Comparison of ENCODE assay signal across 1 cellular context in the genomic region with DNA sequence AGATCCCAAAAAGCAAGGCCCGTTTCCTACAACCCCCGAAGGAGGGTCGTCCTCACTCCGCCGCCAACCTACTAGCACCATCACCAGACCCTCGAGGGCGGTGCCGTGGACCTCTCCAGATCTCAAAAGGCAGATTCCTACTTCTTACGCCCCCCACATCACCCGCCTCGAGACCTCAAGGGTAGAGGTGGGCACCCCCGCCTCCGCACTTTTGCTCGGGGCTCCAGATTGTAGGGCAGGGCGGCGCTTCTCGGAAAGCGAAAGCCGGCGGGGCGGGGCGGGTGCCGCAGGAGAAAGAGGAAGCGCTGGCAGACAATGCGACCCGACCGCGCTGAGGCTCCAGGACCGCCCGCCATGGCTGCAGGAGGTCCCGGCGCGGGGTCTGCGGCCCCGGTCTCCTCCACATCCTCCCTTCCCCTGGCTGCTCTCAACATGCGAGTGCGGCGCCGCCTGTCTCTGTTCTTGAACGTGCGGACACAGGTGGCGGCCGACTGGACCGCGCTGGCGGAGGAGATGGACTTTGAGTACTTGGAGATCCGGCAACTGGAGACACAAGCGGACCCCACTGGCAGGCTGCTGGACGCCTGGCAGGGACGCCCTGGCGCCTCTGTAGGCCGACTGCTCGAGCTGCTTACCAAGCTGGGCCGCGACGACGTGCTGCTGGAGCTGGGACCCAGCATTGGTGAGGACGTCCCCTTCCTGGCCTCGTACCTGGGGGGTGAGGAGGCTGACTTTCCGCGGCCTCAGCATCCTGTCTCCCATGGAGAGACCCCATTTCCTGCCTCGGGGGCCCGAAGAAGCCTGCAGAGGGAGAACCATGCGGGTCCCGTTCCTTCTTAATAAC.
TF ChIP-seq lines count a peak whose summit lies in the region.

TSS of gene MYD88 (plus strand) at position 315 of the 844 bp plus-strand sequence. CDS start at position 355, 40 bp downstream.

TF ChIP-seq in K562, 482 proteins besides CTCF, POLR2A, EP300 and RAD21 (continued from another document and continues in another):
- TF ChIP-seq ZNF512 (tag; IDR thresholded peaks at IDR 0.05) = no peak
- TF ChIP-seq SREBF1 (IDR thresholded peaks at IDR 0.05; ENCODE audit: borderline replicate concordance, low read depth, low read length) = 0 out of 2 replicates have a peak, but pooled peaks have one; percentile 16
- TF ChIP-seq BCLAF1 (IDR thresholded peaks at IDR 0.05; ENCODE audit: borderline replicate concordance in 1 of 2, control insufficient read depth in 1 of 2, low read depth in 2 of 2, low read length in 1 of 2) = no peak
- 0 out of 2 replicates have a peak, but pooled peaks have one; percentile 3 for TF ChIP-seq CREB1 (IDR thresholded peaks at IDR 0.05)
- TF ChIP-seq CREB1 (CRISPR knock-in tag; IDR thresholded peaks at IDR 0.05) = peak; percentile 67
- TF ChIP-seq SIX5 (IDR thresholded peaks at IDR 0.05; ENCODE audit: borderline replicate concordance in 1 of 2, insufficient read depth in 1 of 2, low read depth in 1 of 2, low read length in 2 of 2) = no peak
- no peak for TF ChIP-seq ZBTB8A (IDR thresholded peaks at IDR 0.05; ENCODE audit: partially characterized antibody)
- TF ChIP-seq NR2C2 (CRISPR knock-in tag; IDR thresholded peaks at IDR 0.05) = peak; percentile 52; the same call in 1 of the 2 replicates
- TF ChIP-seq NR2C2 (tag; IDR thresholded peaks at IDR 0.05) = no peak
- peak; percentile 97 for TF ChIP-seq RBFOX2 (IDR thresholded peaks at IDR 0.05; ENCODE audit: low read depth, low read length)
- peak; percentile 100 for TF ChIP-seq POLR2G (IDR thresholded peaks at IDR 0.05; ENCODE audit: low read depth, low read length)
- TF ChIP-seq HOMEZ (CRISPR knock-in tag; IDR thresholded peaks at IDR 0.05) = no peak
- peak; percentile 60; the same call in 1 of the 2 replicates for TF ChIP-seq ETS1 (conservative IDR thresholded peaks at IDR 0.05; ENCODE audit: control insufficient read depth, low read depth, low read length)
- TF ChIP-seq, protein P1, sequence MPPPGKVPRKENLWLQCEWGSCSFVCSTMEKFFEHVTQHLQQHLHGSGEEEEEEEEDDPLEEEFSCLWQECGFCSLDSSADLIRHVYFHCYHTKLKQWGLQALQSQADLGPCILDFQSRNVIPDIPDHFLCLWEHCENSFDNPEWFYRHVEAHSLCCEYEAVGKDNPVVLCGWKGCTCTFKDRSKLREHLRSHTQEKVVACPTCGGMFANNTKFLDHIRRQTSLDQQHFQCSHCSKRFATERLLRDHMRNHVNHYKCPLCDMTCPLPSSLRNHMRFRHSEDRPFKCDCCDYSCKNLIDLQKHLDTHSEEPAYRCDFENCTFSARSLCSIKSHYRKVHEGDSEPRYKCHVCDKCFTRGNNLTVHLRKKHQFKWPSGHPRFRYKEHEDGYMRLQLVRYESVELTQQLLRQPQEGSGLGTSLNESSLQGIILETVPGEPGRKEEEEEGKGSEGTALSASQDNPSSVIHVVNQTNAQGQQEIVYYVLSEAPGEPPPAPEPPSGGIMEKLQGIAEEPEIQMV (tag; conservative IDR thresholded peaks at IDR 0.05; ENCODE audit: low read depth) = no peak
- TF ChIP-seq TCF7L2 (IDR thresholded peaks at IDR 0.05; ENCODE audit: low read depth, low read length) = no peak
- TF ChIP-seq, protein P2, sequence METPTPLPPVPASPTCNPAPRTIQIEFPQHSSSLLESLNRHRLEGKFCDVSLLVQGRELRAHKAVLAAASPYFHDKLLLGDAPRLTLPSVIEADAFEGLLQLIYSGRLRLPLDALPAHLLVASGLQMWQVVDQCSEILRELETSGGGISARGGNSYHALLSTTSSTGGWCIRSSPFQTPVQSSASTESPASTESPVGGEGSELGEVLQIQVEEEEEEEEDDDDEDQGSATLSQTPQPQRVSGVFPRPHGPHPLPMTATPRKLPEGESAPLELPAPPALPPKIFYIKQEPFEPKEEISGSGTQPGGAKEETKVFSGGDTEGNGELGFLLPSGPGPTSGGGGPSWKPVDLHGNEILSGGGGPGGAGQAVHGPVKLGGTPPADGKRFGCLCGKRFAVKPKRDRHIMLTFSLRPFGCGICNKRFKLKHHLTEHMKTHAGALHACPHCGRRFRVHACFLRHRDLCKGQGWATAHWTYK (CRISPR knock-in tag; IDR thresholded peaks at IDR 0.05) = peak; percentile 13; the same call in 1 of the 2 replicates
- TF ChIP-seq EGR1 (conservative IDR thresholded peaks at IDR 0.05) = peak; percentile 96
- TF ChIP-seq, protein P3, sequence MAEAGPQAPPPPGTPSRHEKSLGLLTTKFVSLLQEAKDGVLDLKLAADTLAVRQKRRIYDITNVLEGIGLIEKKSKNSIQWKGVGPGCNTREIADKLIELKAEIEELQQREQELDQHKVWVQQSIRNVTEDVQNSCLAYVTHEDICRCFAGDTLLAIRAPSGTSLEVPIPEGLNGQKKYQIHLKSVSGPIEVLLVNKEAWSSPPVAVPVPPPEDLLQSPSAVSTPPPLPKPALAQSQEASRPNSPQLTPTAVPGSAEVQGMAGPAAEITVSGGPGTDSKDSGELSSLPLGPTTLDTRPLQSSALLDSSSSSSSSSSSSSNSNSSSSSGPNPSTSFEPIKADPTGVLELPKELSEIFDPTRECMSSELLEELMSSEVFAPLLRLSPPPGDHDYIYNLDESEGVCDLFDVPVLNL (CRISPR knock-in tag; IDR thresholded peaks at IDR 0.05; ENCODE audit: low read depth) = no peak
- peak; percentile 73 for TF ChIP-seq TBP (optimal IDR thresholded peaks at IDR 0.05; ENCODE audit: low read depth, low read length)
- TF ChIP-seq, protein P4, sequence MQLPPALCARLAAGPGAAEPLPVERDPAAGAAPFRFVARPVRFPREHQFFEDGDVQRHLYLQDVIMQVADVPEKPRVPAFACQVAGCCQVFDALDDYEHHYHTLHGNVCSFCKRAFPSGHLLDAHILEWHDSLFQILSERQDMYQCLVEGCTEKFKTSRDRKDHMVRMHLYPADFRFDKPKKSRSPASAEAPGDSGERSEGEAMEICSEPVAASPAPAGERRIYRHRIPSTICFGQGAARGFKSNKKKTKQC (CRISPR knock-in tag; IDR thresholded peaks at IDR 0.05) = no peak; the same call in none of the 2 replicates
- 0 out of 2 replicates have a peak, but pooled peaks have one; percentile 14 for TF ChIP-seq ZEB2 (IDR thresholded peaks at IDR 0.05)
- TF ChIP-seq TEAD4 (IDR thresholded peaks at IDR 0.05; ENCODE audit: low read length) = 0 out of 2 replicates have a peak, but pooled peaks have one; percentile 4
- no peak for TF ChIP-seq TEAD4 (CRISPR knock-in tag; IDR thresholded peaks at IDR 0.05; ENCODE audit: borderline replicate concordance)
- TF ChIP-seq RBM34 (IDR thresholded peaks at IDR 0.05; ENCODE audit: borderline replicate concordance, insufficient read depth, low read length) = no peak
- TF ChIP-seq ZNF316 (IDR thresholded peaks at IDR 0.05) = no peak
- no peak for TF ChIP-seq BRD9 (IDR thresholded peaks at IDR 0.05; ENCODE audit: low read depth, partially characterized antibody)
- peak; percentile 61; the same call in 1 of the 2 replicates for TF ChIP-seq SP1 (CRISPR knock-in tag; IDR thresholded peaks at IDR 0.05)
- 0 out of 2 replicates have a peak, but pooled peaks have one; percentile 18 for TF ChIP-seq MAFK (IDR thresholded peaks at IDR 0.05; ENCODE audit: low read length)
- peak; percentile 71 for TF ChIP-seq POLR2B (IDR thresholded peaks at IDR 0.05; ENCODE audit: low read depth, partially characterized antibody)
- peak; percentile 77; the same call in 1 of the 2 replicates for TF ChIP-seq CTBP1 (IDR thresholded peaks at IDR 0.05; ENCODE audit: borderline replicate concordance)
- TF ChIP-seq ASH1L (IDR thresholded peaks at IDR 0.05; ENCODE audit: borderline replicate concordance, low read depth, partially characterized antibody) = no peak
- TF ChIP-seq POLR2AphosphoS2 (IDR thresholded peaks at IDR 0.05; ENCODE audit: low read length) = no peak
- TF ChIP-seq SUPT5H (IDR thresholded peaks at IDR 0.05) = peak; percentile 90
- TF ChIP-seq XRCC5 (IDR thresholded peaks at IDR 0.05; ENCODE audit: low read depth, low read length) = no peak
- TF ChIP-seq NR2C1 (IDR thresholded peaks at IDR 0.05) = no peak
- TF ChIP-seq NR2C1 (tag; IDR thresholded peaks at IDR 0.05) = no peak
- peak; percentile 78; the same call in 1 of the 2 replicates for TF ChIP-seq FOXP1 (CRISPR knock-in tag; IDR thresholded peaks at IDR 0.05)
- no peak for TF ChIP-seq EHMT2 (IDR thresholded peaks at IDR 0.05)
- TF ChIP-seq, protein P5, sequence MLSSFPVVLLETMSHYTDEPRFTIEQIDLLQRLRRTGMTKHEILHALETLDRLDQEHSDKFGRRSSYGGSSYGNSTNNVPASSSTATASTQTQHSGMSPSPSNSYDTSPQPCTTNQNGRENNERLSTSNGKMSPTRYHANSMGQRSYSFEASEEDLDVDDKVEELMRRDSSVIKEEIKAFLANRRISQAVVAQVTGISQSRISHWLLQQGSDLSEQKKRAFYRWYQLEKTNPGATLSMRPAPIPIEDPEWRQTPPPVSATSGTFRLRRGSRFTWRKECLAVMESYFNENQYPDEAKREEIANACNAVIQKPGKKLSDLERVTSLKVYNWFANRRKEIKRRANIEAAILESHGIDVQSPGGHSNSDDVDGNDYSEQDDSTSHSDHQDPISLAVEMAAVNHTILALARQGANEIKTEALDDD (IDR thresholded peaks at IDR 0.05) = no peak
- TF ChIP-seq MTA3 (IDR thresholded peaks at IDR 0.05; ENCODE audit: borderline replicate concordance) = 0 out of 2 replicates have a peak, but pooled peaks have one; percentile 70
- TF ChIP-seq TAF1 (IDR thresholded peaks at IDR 0.05; ENCODE audit: control insufficient read depth, extremely low read depth, insufficient read depth, low read length, severe bottlenecking) = peak; percentile 85
- peak; percentile 81 for TF ChIP-seq EP400 (IDR thresholded peaks at IDR 0.05)
- TF ChIP-seq RBBP5 (IDR thresholded peaks at IDR 0.05; ENCODE audit: borderline replicate concordance, insufficient read depth, low read length, poor library complexity, severe bottlenecking) = peak; percentile 52
- TF ChIP-seq MCM7 (IDR thresholded peaks at IDR 0.05) = no peak
- TF ChIP-seq, protein P6, sequence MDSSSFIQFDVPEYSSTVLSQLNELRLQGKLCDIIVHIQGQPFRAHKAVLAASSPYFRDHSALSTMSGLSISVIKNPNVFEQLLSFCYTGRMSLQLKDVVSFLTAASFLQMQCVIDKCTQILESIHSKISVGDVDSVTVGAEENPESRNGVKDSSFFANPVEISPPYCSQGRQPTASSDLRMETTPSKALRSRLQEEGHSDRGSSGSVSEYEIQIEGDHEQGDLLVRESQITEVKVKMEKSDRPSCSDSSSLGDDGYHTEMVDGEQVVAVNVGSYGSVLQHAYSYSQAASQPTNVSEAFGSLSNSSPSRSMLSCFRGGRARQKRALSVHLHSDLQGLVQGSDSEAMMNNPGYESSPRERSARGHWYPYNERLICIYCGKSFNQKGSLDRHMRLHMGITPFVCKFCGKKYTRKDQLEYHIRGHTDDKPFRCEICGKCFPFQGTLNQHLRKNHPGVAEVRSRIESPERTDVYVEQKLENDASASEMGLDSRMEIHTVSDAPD (CRISPR knock-in tag; IDR thresholded peaks at IDR 0.05) = no peak
- 0 out of 2 replicates have a peak, but pooled peaks have one; percentile 38 for TF ChIP-seq SRSF1 (IDR thresholded peaks at IDR 0.05; ENCODE audit: low read depth, low read length)
- no peak for TF ChIP-seq CBX8 (IDR thresholded peaks at IDR 0.05; ENCODE audit: borderline replicate concordance, extremely low read depth, low read depth, low read length, poor library complexity, severe bottlenecking)
- TF ChIP-seq KDM5B (IDR thresholded peaks at IDR 0.05; ENCODE audit: insufficient replicate concordance, low read depth, low read length) = peak; percentile 94
